ENCODE assay signal across 8 cellular contexts in genomic region chr4:82900335-82901128, GRCh38. TPM values are rescaled to one million over a fixed set of nuclear protein-coding genes. Genes with fewer than 3 reads are reported as not detected.
A peak's percentile ranks its signal among the peaks of the same experiment; 100 is the strongest.
DNase-seq lines count a peak whose midpoint lies in the region; ATAC-seq and TF ChIP-seq lines count a peak whose summit lies in the region.

Gene THAP9 (plus strand): TSS chr4:82900735. CDS start chr4:82900803, 68 bp downstream.

- H3K4me1 ChIP-seq in DND-41 (ENCODE audit: insufficient read depth, low read length): peaks cover 60% of the 10 kb centered on the region
- H3K4me1 ChIP-seq in KMS-11 (ENCODE audit: low read depth, poor library complexity, severe bottlenecking): peaks cover 53% of the 10 kb centered on the region
- H3K4me1 ChIP-seq in esophagus squamous epithelium: peaks cover 8 to 52% (median 17%) of the 10 kb centered on the region in 3 donors
- H3K4me1 ChIP-seq in muscle layer of colon (ENCODE audit: insufficient read depth, low read length): peaks cover 36% of the 10 kb centered on the region

- H3K4me3 ChIP-seq in DND-41 (ENCODE audit: low read depth in 1 of 2, low read length in 2 of 2) (peak within 1 kb of the TSS; percentile 62 to 87), KMS-11 (IDR thresholded peaks at IDR 0.05; ENCODE audit: insufficient read depth, low read depth, low read length) (peak within 1 kb of the TSS; percentile 75), esophagus squamous epithelium (peak within 1 kb of the TSS; percentile 61 to 87 (median 72)), muscle layer of colon (ENCODE audit: low read depth in 1 of 2, low read length in 2 of 2) (peak within 1 kb of the TSS; percentile 90 to 97)

- peak in 3 of 4 donors; percentile 60 to 92 (median 72) for TF ChIP-seq POLR2A in esophagus squamous epithelium (IDR thresholded peaks at IDR 0.05)

- H2AFZ ChIP-seq in DND-41 (ENCODE audit: low read depth, low read length): peak within 1 kb of the TSS; percentile 98
- H2AFZ ChIP-seq in KMS-11 (ENCODE audit: low read depth): peak within 1 kb of the TSS; percentile 71

- WGBS in esophagus squamous epithelium, 2 donors: 0 to 1% methylated on average over 20 to 24 of the region's 69 CpGs

- peak; percentile 99 for DNase-seq in DND-41
- peak; percentile 97 for DNase-seq in activated T-cell treated with anti-CD3 and anti-CD28 coated beads, Interleukin-2, amount 50 U/mL, for 48 hours
- peak; percentile 95 for DNase-seq in esophagus squamous epithelium (lab: John Stamatoyannopoulos, UW)
- DNase-seq in stimulated activated CD8-positive, alpha-beta memory T cell treated with anti-CD3 and anti-CD28 coated beads, Interleukin-7, amount 100 ng/mL, for 1 hour (ENCODE audit: low read depth in 2 of 2): peak; percentile 93 to 94

- H3K27ac ChIP-seq in DND-41 (ENCODE audit: low read length): peak within 1 kb of the TSS; percentile 93
- H3K27ac ChIP-seq in KMS-11: peak within 1 kb of the TSS; percentile 86
- H3K27ac ChIP-seq in esophagus squamous epithelium: peak within 1 kb of the TSS; percentile 96 to 100 (median 98)
- peak within 1 kb of the TSS; percentile 91 for H3K27ac ChIP-seq in muscle layer of colon (ENCODE audit: low read depth, low read length)

- ATAC-seq in DND-41 (ENCODE audit: insufficient read depth, low read depth): peak; percentile 92
- ATAC-seq in GM21786 (IDR thresholded peaks at IDR 0.05; ENCODE audit: unreplicated experiment): peak; percentile 86

- H4K20me1 ChIP-seq in DND-41 (ENCODE audit: insufficient read depth, low read length) (peaks cover 18% of the 10 kb centered on the region; the same call in 1 of the 2 replicates), KMS-11 (ENCODE audit: insufficient read depth) (0 out of 2 replicates have a peak, but pooled peaks cover 15% of the 10 kb centered on the region)

- TF ChIP-seq CTCF in DND-41 (IDR thresholded peaks at IDR 0.05; ENCODE audit: borderline replicate concordance, extremely low read depth, low read length, poor library complexity, severe bottlenecking) (no peak), KMS-11 (conservative IDR thresholded peaks at IDR 0.05; ENCODE audit: low read depth, low read length) (no peak), esophagus squamous epithelium (IDR thresholded peaks at IDR 0.05) (peak in 1 of 6 experiments; percentile 3)

- peaks cover 26% of the 10 kb centered on the region for H3K36me3 ChIP-seq in DND-41 (ENCODE audit: insufficient read depth, low read length)
- no peaks in the 10 kb centered on the region for H3K36me3 ChIP-seq in KMS-11 (ENCODE audit: insufficient read depth)
- peaks cover 0 to 25% (median 0%) of the 10 kb centered on the region in 3 donors for H3K36me3 ChIP-seq in esophagus squamous epithelium
- peaks cover 6% of the 10 kb centered on the region for H3K36me3 ChIP-seq in muscle layer of colon (ENCODE audit: insufficient read depth, low read length)

- no peaks in the 10 kb centered on the region for H3K27me3 ChIP-seq in DND-41 (ENCODE audit: insufficient read depth, low read length, poor library complexity)
- no peaks in the 10 kb centered on the region for H3K27me3 ChIP-seq in KMS-11 (ENCODE audit: insufficient read depth, low read depth)
- no peaks in the 10 kb centered on the region for H3K27me3 ChIP-seq in esophagus squamous epithelium
- no peaks in the 10 kb centered on the region for H3K27me3 ChIP-seq in muscle layer of colon (ENCODE audit: control insufficient read depth in 1 of 2, insufficient read depth in 2 of 2, low read length in 2 of 2)

- H3K4me2 ChIP-seq in DND-41 (ENCODE audit: insufficient read depth, low read length) (peak within 1 kb of the TSS; percentile 82), KMS-11 (peak within 1 kb of the TSS; percentile 79)

- H3K9me3 ChIP-seq in DND-41 (ENCODE audit: insufficient read depth, low read length, severe bottlenecking): no peaks in the 10 kb centered on the region
- H3K9me3 ChIP-seq in esophagus squamous epithelium: no peaks in the 10 kb centered on the region
- H3K9me3 ChIP-seq in muscle layer of colon (ENCODE audit: low read length): no peaks in the 10 kb centered on the region

- intact Hi-C loops in esophagus squamous epithelium (cut with DNase I): loop anchor here (10.0 kb wide), 1 partner anchor 134 kb away; the partner anchor contains the start of gene COPS4

- H3K9ac ChIP-seq in DND-41 (ENCODE audit: low read depth, low read length) (peak within 1 kb of the TSS; percentile 66), KMS-11 (peak within 1 kb of the TSS; percentile 81), muscle layer of colon (ENCODE audit: low read length) (peak within 1 kb of the TSS; percentile 95)

- H3K79me2 ChIP-seq in DND-41 (ENCODE audit: insufficient read depth, low read length): peaks cover 71% of the 10 kb centered on the region
- H3K79me2 ChIP-seq in KMS-11 (ENCODE audit: insufficient read depth, low read depth): peaks cover 52% of the 10 kb centered on the region

TF ChIP-seq in PFSK-1, 5 proteins besides CTCF, POLR2A, EP300 and RAD21:
- peak; percentile 82; the same call in 1 of the 2 replicates for TF ChIP-seq SIN3A (IDR thresholded peaks at IDR 0.05; ENCODE audit: borderline replicate concordance, insufficient read depth, low read length)
- peak; percentile 61 for TF ChIP-seq FOXP2 (optimal IDR thresholded peaks at IDR 0.05; ENCODE audit: borderline replicate concordance, extremely low read depth, extremely low read length, insufficient read depth)
- TF ChIP-seq POLR2AphosphoS5 (IDR thresholded peaks at IDR 0.05; ENCODE audit: low read depth, low read length): peak; percentile 79
- 0 out of 4 replicates have a peak, but pooled peaks have one; percentile 11 to 31 for TF ChIP-seq REST (IDR thresholded peaks at IDR 0.05; ENCODE audit: insufficient read depth in 1 of 2, low read depth in 2 of 2, low read length in 2 of 2)
- TF ChIP-seq TAF1 (IDR thresholded peaks at IDR 0.05; ENCODE audit: borderline replicate concordance, insufficient read depth, low read length): peak; percentile 95

RNA-seq across cellular contexts. Expression of gene THAP9, which starts in this region (rescaled TPM):
- polyA plus RNA-seq in PFSK-1 (2012; ENCODE audit: insufficient read length, low read depth): 0.75 TPM
- total RNA-seq in esophagus squamous epithelium: 1 to 10 TPM; 1.1 to 6.2 (median 2.8) TPM

Comparison
In these comparisons a context has a peak if more than half of its experiments do, and no peak if none do; other contexts are left out.
1. Peak in every context shown above with its lines: DNase-seq, ATAC-seq, H3K4me3 ChIP-seq and H3K27ac ChIP-seq.